Comparison of ENCODE assay signal across 1 cellular context in the genomic region with DNA sequence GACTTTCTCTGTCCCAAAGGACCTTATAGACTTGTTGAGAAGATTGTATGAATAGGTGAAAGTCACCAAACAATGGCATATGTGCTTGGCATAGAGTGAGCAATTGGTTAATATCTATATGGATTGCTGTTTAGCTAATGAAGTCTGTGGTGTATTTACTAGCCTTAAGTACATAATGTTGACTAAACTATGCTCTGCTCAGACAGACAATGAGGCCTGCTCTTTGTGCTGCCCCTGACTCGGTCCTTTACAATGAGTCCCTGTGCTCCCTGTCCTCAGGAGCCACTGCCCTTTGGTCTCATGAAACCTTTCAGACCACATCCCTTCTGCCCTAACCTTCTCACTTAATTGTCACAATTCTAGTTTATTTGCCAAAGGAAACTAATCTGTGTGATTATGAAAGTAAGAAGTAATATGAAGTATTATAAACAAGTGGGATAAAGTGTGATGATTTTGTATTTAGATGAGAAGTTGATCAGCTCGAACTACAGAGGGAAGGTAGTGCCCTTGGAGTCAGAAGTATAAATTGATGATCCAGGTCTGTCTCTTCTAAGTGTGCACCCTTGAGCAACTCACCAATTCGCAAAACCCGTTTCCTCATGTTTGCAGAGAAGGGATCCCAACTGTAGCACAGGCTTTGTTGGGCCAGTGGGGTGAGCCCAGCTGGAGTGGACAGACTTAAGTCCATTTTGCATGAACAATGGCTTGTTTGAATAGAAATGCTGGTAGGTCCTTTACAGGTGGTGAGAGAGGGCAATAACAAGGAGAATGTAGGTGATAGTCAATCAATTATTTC.
TF ChIP-seq lines count a peak whose summit lies in the region.

No MANE protein-coding gene starts in this region.

TF ChIP-seq in HepG2, 621 proteins besides CTCF, POLR2A, EP300 and RAD21 (continued from another document and continues in another):
- TF ChIP-seq, protein P1, sequence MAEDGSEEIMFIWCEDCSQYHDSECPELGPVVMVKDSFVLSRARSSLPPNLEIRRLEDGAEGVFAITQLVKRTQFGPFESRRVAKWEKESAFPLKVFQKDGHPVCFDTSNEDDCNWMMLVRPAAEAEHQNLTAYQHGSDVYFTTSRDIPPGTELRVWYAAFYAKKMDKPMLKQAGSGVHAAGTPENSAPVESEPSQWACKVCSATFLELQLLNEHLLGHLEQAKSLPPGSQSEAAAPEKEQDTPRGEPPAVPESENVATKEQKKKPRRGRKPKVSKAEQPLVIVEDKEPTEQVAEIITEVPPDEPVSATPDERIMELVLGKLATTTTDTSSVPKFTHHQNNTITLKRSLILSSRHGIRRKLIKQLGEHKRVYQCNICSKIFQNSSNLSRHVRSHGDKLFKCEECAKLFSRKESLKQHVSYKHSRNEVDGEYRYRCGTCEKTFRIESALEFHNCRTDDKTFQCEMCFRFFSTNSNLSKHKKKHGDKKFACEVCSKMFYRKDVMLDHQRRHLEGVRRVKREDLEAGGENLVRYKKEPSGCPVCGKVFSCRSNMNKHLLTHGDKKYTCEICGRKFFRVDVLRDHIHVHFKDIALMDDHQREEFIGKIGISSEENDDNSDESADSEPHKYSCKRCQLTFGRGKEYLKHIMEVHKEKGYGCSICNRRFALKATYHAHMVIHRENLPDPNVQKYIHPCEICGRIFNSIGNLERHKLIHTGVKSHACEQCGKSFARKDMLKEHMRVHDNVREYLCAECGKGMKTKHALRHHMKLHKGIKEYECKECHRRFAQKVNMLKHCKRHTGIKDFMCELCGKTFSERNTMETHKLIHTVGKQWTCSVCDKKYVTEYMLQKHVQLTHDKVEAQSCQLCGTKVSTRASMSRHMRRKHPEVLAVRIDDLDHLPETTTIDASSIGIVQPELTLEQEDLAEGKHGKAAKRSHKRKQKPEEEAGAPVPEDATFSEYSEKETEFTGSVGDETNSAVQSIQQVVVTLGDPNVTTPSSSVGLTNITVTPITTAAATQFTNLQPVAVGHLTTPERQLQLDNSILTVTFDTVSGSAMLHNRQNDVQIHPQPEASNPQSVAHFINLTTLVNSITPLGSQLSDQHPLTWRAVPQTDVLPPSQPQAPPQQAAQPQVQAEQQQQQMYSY (CRISPR knock-in tag; IDR thresholded peaks at IDR 0.05): no peak
- TF ChIP-seq EHMT2 (IDR thresholded peaks at IDR 0.05; ENCODE audit: borderline replicate concordance, low read depth, low read length) (peak; percentile 37), ZNF629 (CRISPR knock-in tag; conservative IDR thresholded peaks at IDR 0.05) (peak; percentile 60), REPIN1 (CRISPR knock-in tag; IDR thresholded peaks at IDR 0.05; ENCODE audit: borderline replicate concordance, low read depth) (peak; percentile 75; the same call in 1 of the 2 replicates), ZNF644 (CRISPR knock-in tag; IDR thresholded peaks at IDR 0.05; ENCODE audit: low read depth) (peak; percentile 96; the same call in 1 of the 2 replicates), SMC3 (IDR thresholded peaks at IDR 0.05; ENCODE audit: low read length) (peak; percentile 25), HDAC1 (CRISPR knock-in tag; IDR thresholded peaks at IDR 0.05) (peak; percentile 86), ZNF124 (CRISPR knock-in tag; IDR thresholded peaks at IDR 0.05) (peak; percentile 98), MIXL1 (CRISPR knock-in tag; IDR thresholded peaks at IDR 0.05) (peak; percentile 91), ZNF543 (CRISPR knock-in tag; IDR thresholded peaks at IDR 0.05) (peak; percentile 51; the same call in 1 of the 2 replicates), YY1 (IDR thresholded peaks at IDR 0.05; ENCODE audit: insufficient read depth, insufficient replicate concordance, low read depth, low read length) (peak; percentile 34), SOX6 (IDR thresholded peaks at IDR 0.05) (no peak), SOX6 (CRISPR knock-in tag; IDR thresholded peaks at IDR 0.05) (peak; percentile 99), KLF16 (CRISPR knock-in tag; IDR thresholded peaks at IDR 0.05) (peak in 1 of 2 experiments; percentile 61; a peak in 1 of 4 replicates), CHD2 (IDR thresholded peaks at IDR 0.05; ENCODE audit: low read depth, low read length) (no peak), ZBTB7A (CRISPR knock-in tag; IDR thresholded peaks at IDR 0.05) (peak; percentile 72; the same call in 1 of the 2 replicates), KDM1A (CRISPR knock-in tag; IDR thresholded peaks at IDR 0.05) (no peak), NCOR1 (IDR thresholded peaks at IDR 0.05; ENCODE audit: borderline replicate concordance, low read length) (peak; percentile 97), ZNF556 (CRISPR knock-in tag; IDR thresholded peaks at IDR 0.05; ENCODE audit: borderline replicate concordance) (0 out of 2 replicates have a peak, but pooled peaks have one; percentile 72), CHD4 (IDR thresholded peaks at IDR 0.05; ENCODE audit: borderline replicate concordance, low read length) (peak; percentile 79; the same call in 1 of the 2 replicates), MEIS2 (CRISPR knock-in tag; IDR thresholded peaks at IDR 0.05) (peak; percentile 63; the same call in 1 of the 2 replicates), TCF7 (IDR thresholded peaks at IDR 0.05; ENCODE audit: low read depth) (peak; percentile 78), HNRNPUL1 (IDR thresholded peaks at IDR 0.05; ENCODE audit: low read depth, low read length) (peak; percentile 78), ZNF724P (CRISPR knock-in tag; IDR thresholded peaks at IDR 0.05; ENCODE audit: borderline replicate concordance) (peak; percentile 41; the same call in 1 of the 2 replicates), ESRRA (CRISPR knock-in tag; IDR thresholded peaks at IDR 0.05; ENCODE audit: low read depth) (peak; percentile 93), HHEX (CRISPR knock-in tag; IDR thresholded peaks at IDR 0.05) (peak; percentile 80), TOE1 (CRISPR knock-in tag; IDR thresholded peaks at IDR 0.05) (0 out of 2 replicates have a peak, but pooled peaks have one; percentile 19), YEATS4 (CRISPR knock-in tag; IDR thresholded peaks at IDR 0.05; ENCODE audit: borderline replicate concordance) (peak; percentile 18; the same call in 1 of the 2 replicates), ZNF614 (CRISPR knock-in tag; IDR thresholded peaks at IDR 0.05; ENCODE audit: borderline replicate concordance) (0 out of 2 replicates have a peak, but pooled peaks have one; percentile 54), ZFY (CRISPR knock-in tag; IDR thresholded peaks at IDR 0.05) (peak; percentile 60)
- TF ChIP-seq, protein P2, sequence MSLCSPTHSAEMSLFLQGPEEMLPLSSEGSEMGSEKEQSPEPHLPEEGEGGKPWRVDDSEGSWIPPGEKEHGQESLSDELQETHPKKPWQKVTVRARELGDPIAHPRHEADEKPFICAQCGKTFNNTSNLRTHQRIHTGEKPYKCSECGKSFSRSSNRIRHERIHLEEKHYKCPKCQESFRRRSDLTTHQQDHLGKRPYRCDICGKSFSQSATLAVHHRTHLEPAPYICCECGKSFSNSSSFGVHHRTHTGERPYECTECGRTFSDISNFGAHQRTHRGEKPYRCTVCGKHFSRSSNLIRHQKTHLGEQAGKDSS (CRISPR knock-in tag; IDR thresholded peaks at IDR 0.05; ENCODE audit: borderline replicate concordance, low read depth): peak; percentile 89; the same call in 1 of the 2 replicates
- TF ChIP-seq, protein P3, sequence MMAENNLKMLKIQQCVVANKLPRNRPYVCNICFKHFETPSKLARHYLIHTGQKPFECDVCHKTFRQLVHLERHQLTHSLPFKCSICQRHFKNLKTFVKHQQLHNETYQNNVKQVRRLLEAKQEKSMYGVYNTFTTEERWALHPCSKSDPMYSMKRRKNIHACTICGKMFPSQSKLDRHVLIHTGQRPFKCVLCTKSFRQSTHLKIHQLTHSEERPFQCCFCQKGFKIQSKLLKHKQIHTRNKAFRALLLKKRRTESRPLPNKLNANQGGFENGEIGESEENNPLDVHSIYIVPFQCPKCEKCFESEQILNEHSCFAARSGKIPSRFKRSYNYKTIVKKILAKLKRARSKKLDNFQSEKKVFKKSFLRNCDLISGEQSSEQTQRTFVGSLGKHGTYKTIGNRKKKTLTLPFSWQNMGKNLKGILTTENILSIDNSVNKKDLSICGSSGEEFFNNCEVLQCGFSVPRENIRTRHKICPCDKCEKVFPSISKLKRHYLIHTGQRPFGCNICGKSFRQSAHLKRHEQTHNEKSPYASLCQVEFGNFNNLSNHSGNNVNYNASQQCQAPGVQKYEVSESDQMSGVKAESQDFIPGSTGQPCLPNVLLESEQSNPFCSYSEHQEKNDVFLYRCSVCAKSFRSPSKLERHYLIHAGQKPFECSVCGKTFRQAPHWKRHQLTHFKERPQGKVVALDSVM (CRISPR knock-in tag; IDR thresholded peaks at IDR 0.05): 0 out of 2 replicates have a peak, but pooled peaks have one; percentile 15
- TF ChIP-seq, protein P4, sequence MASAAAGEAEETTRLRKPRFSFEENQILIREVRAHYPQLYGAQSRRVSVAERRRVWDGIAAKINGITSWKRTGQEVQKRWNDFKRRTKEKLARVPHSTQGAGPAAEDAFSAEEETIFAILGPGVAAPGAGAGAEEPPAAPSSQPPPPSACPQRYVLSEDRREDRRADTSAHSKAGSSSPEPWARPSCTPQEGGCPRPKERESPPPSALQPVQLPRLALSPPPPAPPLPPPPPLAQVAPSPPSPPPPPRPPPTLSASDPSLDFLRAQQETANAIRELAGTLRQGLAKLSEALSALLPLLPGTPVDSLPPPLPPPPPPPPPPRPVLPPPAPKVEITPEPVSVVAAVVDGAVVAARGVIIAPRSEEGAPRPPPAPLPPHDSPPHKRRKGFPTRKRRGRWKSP (CRISPR knock-in tag; IDR thresholded peaks at IDR 0.05): peak; percentile 74
- TF ChIP-seq, protein P5, sequence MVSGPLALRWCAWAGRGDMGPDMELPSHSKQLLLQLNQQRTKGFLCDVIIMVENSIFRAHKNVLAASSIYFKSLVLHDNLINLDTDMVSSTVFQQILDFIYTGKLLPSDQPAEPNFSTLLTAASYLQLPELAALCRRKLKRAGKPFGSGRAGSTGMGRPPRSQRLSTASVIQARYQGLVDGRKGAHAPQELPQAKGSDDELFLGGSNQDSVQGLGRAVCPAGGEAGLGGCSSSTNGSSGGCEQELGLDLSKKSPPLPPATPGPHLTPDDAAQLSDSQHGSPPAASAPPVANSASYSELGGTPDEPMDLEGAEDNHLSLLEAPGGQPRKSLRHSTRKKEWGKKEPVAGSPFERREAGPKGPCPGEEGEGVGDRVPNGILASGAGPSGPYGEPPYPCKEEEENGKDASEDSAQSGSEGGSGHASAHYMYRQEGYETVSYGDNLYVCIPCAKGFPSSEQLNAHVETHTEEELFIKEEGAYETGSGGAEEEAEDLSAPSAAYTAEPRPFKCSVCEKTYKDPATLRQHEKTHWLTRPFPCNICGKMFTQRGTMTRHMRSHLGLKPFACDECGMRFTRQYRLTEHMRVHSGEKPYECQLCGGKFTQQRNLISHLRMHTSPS (CRISPR knock-in tag; IDR thresholded peaks at IDR 0.05; ENCODE audit: low read depth): no peak; the same call in 1 of the 2 replicates
- TF ChIP-seq, protein P6, sequence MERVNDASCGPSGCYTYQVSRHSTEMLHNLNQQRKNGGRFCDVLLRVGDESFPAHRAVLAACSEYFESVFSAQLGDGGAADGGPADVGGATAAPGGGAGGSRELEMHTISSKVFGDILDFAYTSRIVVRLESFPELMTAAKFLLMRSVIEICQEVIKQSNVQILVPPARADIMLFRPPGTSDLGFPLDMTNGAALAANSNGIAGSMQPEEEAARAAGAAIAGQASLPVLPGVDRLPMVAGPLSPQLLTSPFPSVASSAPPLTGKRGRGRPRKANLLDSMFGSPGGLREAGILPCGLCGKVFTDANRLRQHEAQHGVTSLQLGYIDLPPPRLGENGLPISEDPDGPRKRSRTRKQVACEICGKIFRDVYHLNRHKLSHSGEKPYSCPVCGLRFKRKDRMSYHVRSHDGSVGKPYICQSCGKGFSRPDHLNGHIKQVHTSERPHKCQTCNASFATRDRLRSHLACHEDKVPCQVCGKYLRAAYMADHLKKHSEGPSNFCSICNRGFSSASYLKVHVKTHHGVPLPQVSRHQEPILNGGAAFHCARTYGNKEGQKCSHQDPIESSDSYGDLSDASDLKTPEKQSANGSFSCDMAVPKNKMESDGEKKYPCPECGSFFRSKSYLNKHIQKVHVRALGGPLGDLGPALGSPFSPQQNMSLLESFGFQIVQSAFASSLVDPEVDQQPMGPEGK (CRISPR knock-in tag; IDR thresholded peaks at IDR 0.05): peak; percentile 55
- TF ChIP-seq, protein P7, sequence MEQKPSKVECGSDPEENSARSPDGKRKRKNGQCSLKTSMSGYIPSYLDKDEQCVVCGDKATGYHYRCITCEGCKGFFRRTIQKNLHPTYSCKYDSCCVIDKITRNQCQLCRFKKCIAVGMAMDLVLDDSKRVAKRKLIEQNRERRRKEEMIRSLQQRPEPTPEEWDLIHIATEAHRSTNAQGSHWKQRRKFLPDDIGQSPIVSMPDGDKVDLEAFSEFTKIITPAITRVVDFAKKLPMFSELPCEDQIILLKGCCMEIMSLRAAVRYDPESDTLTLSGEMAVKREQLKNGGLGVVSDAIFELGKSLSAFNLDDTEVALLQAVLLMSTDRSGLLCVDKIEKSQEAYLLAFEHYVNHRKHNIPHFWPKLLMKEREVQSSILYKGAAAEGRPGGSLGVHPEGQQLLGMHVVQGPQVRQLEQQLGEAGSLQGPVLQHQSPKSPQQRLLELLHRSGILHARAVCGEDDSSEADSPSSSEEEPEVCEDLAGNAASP (CRISPR knock-in tag; IDR thresholded peaks at IDR 0.05; ENCODE audit: borderline replicate concordance): peak; percentile 99
- TF ChIP-seq, protein P8, sequence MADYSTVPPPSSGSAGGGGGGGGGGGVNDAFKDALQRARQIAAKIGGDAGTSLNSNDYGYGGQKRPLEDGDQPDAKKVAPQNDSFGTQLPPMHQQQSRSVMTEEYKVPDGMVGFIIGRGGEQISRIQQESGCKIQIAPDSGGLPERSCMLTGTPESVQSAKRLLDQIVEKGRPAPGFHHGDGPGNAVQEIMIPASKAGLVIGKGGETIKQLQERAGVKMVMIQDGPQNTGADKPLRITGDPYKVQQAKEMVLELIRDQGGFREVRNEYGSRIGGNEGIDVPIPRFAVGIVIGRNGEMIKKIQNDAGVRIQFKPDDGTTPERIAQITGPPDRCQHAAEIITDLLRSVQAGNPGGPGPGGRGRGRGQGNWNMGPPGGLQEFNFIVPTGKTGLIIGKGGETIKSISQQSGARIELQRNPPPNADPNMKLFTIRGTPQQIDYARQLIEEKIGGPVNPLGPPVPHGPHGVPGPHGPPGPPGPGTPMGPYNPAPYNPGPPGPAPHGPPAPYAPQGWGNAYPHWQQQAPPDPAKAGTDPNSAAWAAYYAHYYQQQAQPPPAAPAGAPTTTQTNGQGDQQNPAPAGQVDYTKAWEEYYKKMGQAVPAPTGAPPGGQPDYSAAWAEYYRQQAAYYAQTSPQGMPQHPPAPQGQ (CRISPR knock-in tag; IDR thresholded peaks at IDR 0.05; ENCODE audit: borderline replicate concordance): 0 out of 2 replicates have a peak, but pooled peaks have one; percentile 18
- TF ChIP-seq, protein P9, sequence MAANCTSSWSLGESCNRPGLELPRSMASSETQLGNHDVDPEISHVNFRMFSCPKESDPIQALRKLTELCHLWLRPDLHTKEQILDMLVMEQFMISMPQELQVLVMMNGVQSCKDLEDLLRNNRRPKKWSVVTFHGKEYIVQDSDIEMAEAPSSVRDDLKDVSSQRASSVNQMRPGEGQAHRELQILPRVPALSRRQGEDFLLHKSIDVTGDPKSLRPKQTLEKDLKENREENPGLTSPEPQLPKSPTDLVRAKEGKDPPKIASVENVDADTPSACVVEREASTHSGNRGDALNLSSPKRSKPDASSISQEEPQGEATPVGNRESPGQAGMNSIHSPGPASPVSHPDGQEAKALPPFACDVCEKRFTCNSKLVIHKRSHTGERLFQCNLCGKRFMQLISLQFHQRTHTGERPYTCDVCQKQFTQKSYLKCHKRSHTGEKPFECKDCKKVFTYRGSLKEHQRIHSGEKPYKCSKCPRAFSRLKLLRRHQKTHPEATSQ (CRISPR knock-in tag; IDR thresholded peaks at IDR 0.05; ENCODE audit: borderline replicate concordance): peak; percentile 19; the same call in 1 of the 2 replicates
